Comparison of ENCODE assay signal across 16 cellular contexts in genomic region chr3:66858656-66859381, GRCh38.
DNase-seq lines count a peak whose midpoint lies in the region; ATAC-seq, FAIRE-seq and TF ChIP-seq lines count a peak whose summit lies in the region.
"Had no signal": no experiment of that assay in that cellular context is flagged by ENCODE, and none has a peak within 500 bp of the region (broad histone marks: within the 10 kb centered on the region; RNA-seq: fewer than 3 reads in every experiment).

No MANE protein-coding gene starts in this region.

- no peaks in the 10 kb centered on the region for H3K27me3 ChIP-seq in lower lobe of right lung (ENCODE audit: low read depth)
- H3K27me3 ChIP-seq: BLaER1, vagina had no signal

- H3K36me3 ChIP-seq in lower lobe of right lung, result no peaks in the 10 kb centered on the region
- H3K36me3 ChIP-seq: BLaER1, vagina had no signal

- no peaks in the 10 kb centered on the region for H3K4me1 ChIP-seq in lower lobe of right lung
- H3K4me1 ChIP-seq: BLaER1, vagina had no signal

- H3K9me3 ChIP-seq in lower lobe of right lung, result no peaks in the 10 kb centered on the region
- H3K9me3 ChIP-seq: vagina had no signal

- no peak overlapping the region for H3K4me3 ChIP-seq in lower lobe of right lung
- H3K4me3 ChIP-seq: BLaER1, vagina had no signal

- TF ChIP-seq CTCF in D721Med (IDR thresholded peaks at IDR 0.05; ENCODE audit: insufficient read depth, missing control alignments) (peak; percentile 10), WTC11 (IDR thresholded peaks at IDR 0.05) (peak; percentile 49), lower lobe of right lung (IDR thresholded peaks at IDR 0.05) (no peak)

- peaks cover 30% of the 10 kb centered on the region for H3K4me1 Mint-ChIP-seq in WTC11
- H3K4me1 Mint-ChIP-seq: activated T-helper 17 cell treated with anti-CD3 and anti-CD28 coated beads, Interleukin-2, amount 50 U/mL, for 72 hours; T-helper 17 cell had no signal

- POLR2A ChIA-PET in WTC11 (lab: Charles Lee), result no interaction called here

- CTCF ChIA-PET in WTC11 (lab: Charles Lee), result interaction anchor here (0.6 to 2.8 kb wide), 19 partner anchors 9 to 559 kb away, joined by 3 to 24 read pairs (median 4); partner anchors contain the start of gene KBTBD8

- no peak overlapping the region for H3K27ac ChIP-seq in lower lobe of right lung
- H3K27ac ChIP-seq: BLaER1, vagina had no signal

- DNase-seq in D721Med (ENCODE audit: insufficient read length, low spot score) (no peak), HuH-7 (ENCODE audit: low spot score) (peak; percentile 2), WTC11 (ENCODE audit: low spot score) (peak; percentile 83), islet precursor cell (peak; percentile 71), lower lobe of right lung (no peak), NCI-H526 (lab: John Stamatoyannopoulos, UW) (no peak), SKM-1 (lab: John Stamatoyannopoulos, UW; ENCODE audit: unreplicated experiment) (no peak)
- DNase-seq: activated CD4-positive, alpha-beta memory T cell treated with anti-CD3 and anti-CD28 coated beads for 36 hours; GDM1; kidney; MV-4-11; T-helper 17 cell had no signal

- no peaks in the 10 kb centered on the region for H3K36me3 Mint-ChIP-seq in WTC11
- H3K36me3 Mint-ChIP-seq: activated CD4-positive, alpha-beta memory T cell treated with anti-CD3 and anti-CD28 coated beads for 36 hours had no signal

- no peak for FAIRE-seq in D721Med (lab: Jason Lieb, UNC)
- FAIRE-seq: kidney had no signal

- H3K9me3 Mint-ChIP-seq in WTC11, result no peaks in the 10 kb centered on the region
- H3K9me3 Mint-ChIP-seq: activated CD4-positive, alpha-beta memory T cell treated with anti-CD3 and anti-CD28 coated beads for 36 hours; activated T-helper 17 cell treated with anti-CD3 and anti-CD28 coated beads, Interleukin-2, amount 50 U/mL, for 72 hours had no signal

- intact Hi-C loops in lower lobe of right lung (cut with DNase I), result no loop called here

- H3K27me3 Mint-ChIP-seq in WTC11 (ENCODE audit: low read depth), result no peaks in the 10 kb centered on the region; the same call in 1 of the 2 replicates
- H3K27me3 Mint-ChIP-seq: activated CD4-positive, alpha-beta memory T cell treated with anti-CD3 and anti-CD28 coated beads for 36 hours had no signal

- H3K4me3 Mint-ChIP-seq in WTC11, result no peak overlapping the region; the same call in 1 of the 2 replicates
- H3K4me3 Mint-ChIP-seq: activated CD4-positive, alpha-beta memory T cell treated with anti-CD3 and anti-CD28 coated beads for 36 hours; activated T-helper 17 cell treated with anti-CD3 and anti-CD28 coated beads, Interleukin-2, amount 50 U/mL, for 72 hours; T-helper 17 cell had no signal

- peak; percentile 99 for ATAC-seq in WTC11
- ATAC-seq in lower lobe of right lung, result no peak
- no peak for ATAC-seq in GM18867 (IDR thresholded peaks at IDR 0.05; ENCODE audit: unreplicated experiment)
- ATAC-seq: activated T-helper 17 cell treated with anti-CD3 and anti-CD28 coated beads, Interleukin-2, amount 50 U/mL, for 72 hours; T-helper 17 cell had no signal

- H3K27ac Mint-ChIP-seq in WTC11, result no peak overlapping the region
- H3K27ac Mint-ChIP-seq: activated CD4-positive, alpha-beta memory T cell treated with anti-CD3 and anti-CD28 coated beads for 36 hours; activated T-helper 17 cell treated with anti-CD3 and anti-CD28 coated beads, Interleukin-2, amount 50 U/mL, for 72 hours; T-helper 17 cell had no signal

TF ChIP-seq in WTC11, 78 proteins besides CTCF, POLR2A, EP300 and RAD21:
- TF ChIP-seq RELA (CRISPR knock-in tag; IDR thresholded peaks at IDR 0.05; ENCODE audit: borderline replicate concordance), result no peak
- 0 out of 2 replicates have a peak, but pooled peaks have one; percentile 66 for TF ChIP-seq ZBTB21 (CRISPR knock-in tag; IDR thresholded peaks at IDR 0.05; ENCODE audit: borderline replicate concordance)
- peak; percentile 58; the same call in 1 of the 2 replicates for TF ChIP-seq SP1 (CRISPR knock-in tag; conservative IDR thresholded peaks at IDR 0.05)

Comparison
In these comparisons a context has a peak if more than half of its experiments do, and no peak if none do; other contexts are left out.
1. DNase-seq: peak in HuH-7 (single experiment), WTC11 (single experiment) and islet precursor cell (single experiment); none in D721Med (single experiment), lower lobe of right lung (single experiment), NCI-H526 (0 of 2) and SKM-1 (single experiment).